In the genomic region with DNA sequence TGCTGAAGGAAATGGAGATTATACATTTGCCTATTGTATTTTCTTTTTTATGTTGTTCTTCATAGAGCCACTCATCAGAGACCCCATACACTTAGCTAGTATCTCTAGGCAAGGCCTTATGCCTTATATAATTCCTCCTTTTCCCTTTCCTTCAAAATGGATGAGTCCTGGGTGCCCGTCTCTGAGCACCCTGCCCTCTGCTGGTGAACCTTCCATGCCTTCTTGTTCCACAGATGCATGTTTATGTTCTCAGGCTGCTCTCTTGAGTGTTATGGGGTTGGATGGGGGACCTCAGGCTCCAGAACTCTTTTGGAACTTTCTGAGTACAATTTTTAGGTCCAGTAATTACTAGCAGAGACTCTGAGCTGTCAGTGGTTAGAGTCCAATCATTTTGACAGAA, we compare ENCODE assay signal across 12 cellular contexts.
DNase-seq lines count a peak whose midpoint lies in the region; FAIRE-seq and TF ChIP-seq lines count a peak whose summit lies in the region.
"Had no signal": no experiment of that assay in that cellular context is flagged by ENCODE, and none has a peak within 500 bp of the region (broad histone marks: within the 10 kb centered on the region; RNA-seq: fewer than 3 reads in every experiment).

No MANE protein-coding gene starts in this region.

- TF ChIP-seq RAD21 in liver (IDR thresholded peaks at IDR 0.05): peak; percentile 54 to 62

- H3K27ac ChIP-seq in C4-2B (no peak overlapping the region), liver (ENCODE audit: low read depth in 1 of 2, low read length in 2 of 2) (no peak overlapping the region)

- no peak for FAIRE-seq in GM19239 (lab: Jason Lieb, UNC)

- DNase-seq in HFFc6: no peak
- DNase-seq in amniotic epithelial cell (ENCODE audit: low read depth): peak; percentile 3
- DNase-seq in NCI-H2029 (lab: John Stamatoyannopoulos, UW): no peak
- DNase-seq in NCI-H446 (lab: John Stamatoyannopoulos, UW): no peak
- DNase-seq in GM19239 (ENCODE audit: insufficient read length, low spot score): no peak
- DNase-seq in HPDE6-E6E7 (ENCODE audit: extremely low spot score): no peak
- DNase-seq: activated B cell treated with CpG ODN at 0.5 μM for 24 hours, GDM1 had no signal

- H3K27ac Mint-ChIP-seq in HFFc6: no peak overlapping the region
- H3K27ac Mint-ChIP-seq: activated B cell treated with CpG ODN at 0.5 μM for 24 hours; activated naive CD4-positive, alpha-beta T cell treated with anti-CD3 and anti-CD28 coated beads, Interleukin-2, amount 50 U/mL, for 24 hours; nephron had no signal

- no peaks in the 10 kb centered on the region for H3K36me3 ChIP-seq in liver (ENCODE audit: control insufficient read depth in 4 of 4, insufficient read depth in 3 of 4, low read depth in 1 of 4, low read length in 3 of 4)

- no peaks in the 10 kb centered on the region; the same call in 1 of the 2 replicates for H3K27me3 Mint-ChIP-seq in HFFc6 (ENCODE audit: insufficient read depth)

- H3K9me3 ChIP-seq in liver (ENCODE audit: control insufficient read depth in 4 of 4, low read length in 3 of 4): no peaks in the 10 kb centered on the region

- no peak overlapping the region for H3K4me3 Mint-ChIP-seq in HFFc6
- H3K4me3 Mint-ChIP-seq: activated B cell treated with CpG ODN at 0.5 μM for 24 hours; activated naive CD4-positive, alpha-beta T cell treated with anti-CD3 and anti-CD28 coated beads, Interleukin-2, amount 50 U/mL, for 24 hours; nephron had no signal

- TF ChIP-seq CTCF in C4-2B (conservative IDR thresholded peaks at IDR 0.05): peak; percentile 41
- TF ChIP-seq CTCF in HFFc6 (IDR thresholded peaks at IDR 0.05): peak; percentile 68
- TF ChIP-seq CTCF in liver (IDR thresholded peaks at IDR 0.05; ENCODE audit: low read depth, low read length, missing input control): peak; percentile 22

- no peaks in the 10 kb centered on the region for H3K4me1 Mint-ChIP-seq in HFFc6 (ENCODE audit: low read depth)
- H3K4me1 Mint-ChIP-seq: activated B cell treated with CpG ODN at 0.5 μM for 24 hours; activated naive CD4-positive, alpha-beta T cell treated with anti-CD3 and anti-CD28 coated beads, Interleukin-2, amount 50 U/mL, for 24 hours had no signal

- 79% methylated on average over 1 of the region's 1 CpG for WGBS in liver

- no peak overlapping the region for H3K4me3 ChIP-seq in liver (ENCODE audit: low read depth in 1 of 3, low read length in 3 of 3)

- H3K9ac ChIP-seq in liver (ENCODE audit: low read depth in 1 of 2, low read length in 2 of 2): no peak overlapping the region

- H3K9me3 Mint-ChIP-seq in HFFc6: no peaks in the 10 kb centered on the region

- no peaks in the 10 kb centered on the region for H3K27me3 ChIP-seq in liver (ENCODE audit: control insufficient read depth in 4 of 4, insufficient read depth in 4 of 4, low read length in 3 of 4)

- H3K36me3 Mint-ChIP-seq in HFFc6 (ENCODE audit: low read depth): no peaks in the 10 kb centered on the region
- H3K36me3 Mint-ChIP-seq: activated naive CD4-positive, alpha-beta T cell treated with anti-CD3 and anti-CD28 coated beads, Interleukin-2, amount 50 U/mL, for 24 hours had no signal

- no peaks in the 10 kb centered on the region for H3K4me1 ChIP-seq in liver (ENCODE audit: control insufficient read depth in 4 of 4, insufficient read depth in 4 of 4, low read length in 3 of 4)

TF ChIP-seq in liver, 16 proteins besides CTCF, POLR2A, EP300 and RAD21:
- no peak for TF ChIP-seq FOXA2 (IDR thresholded peaks at IDR 0.05)
- TF ChIP-seq HNF4G (IDR thresholded peaks at IDR 0.05): no peak
- no peak for TF ChIP-seq RXRA (IDR thresholded peaks at IDR 0.05)
- TF ChIP-seq, protein P1, sequence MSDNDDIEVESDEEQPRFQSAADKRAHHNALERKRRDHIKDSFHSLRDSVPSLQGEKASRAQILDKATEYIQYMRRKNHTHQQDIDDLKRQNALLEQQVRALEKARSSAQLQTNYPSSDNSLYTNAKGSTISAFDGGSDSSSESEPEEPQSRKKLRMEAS (IDR thresholded peaks at IDR 0.05): no peak
- no peak for TF ChIP-seq TAF1 (conservative IDR thresholded peaks at IDR 0.05)
- no peak for TF ChIP-seq HNF4A (conservative IDR thresholded peaks at IDR 0.05)
- no peak for TF ChIP-seq YY1 (IDR thresholded peaks at IDR 0.05)
- no peak for TF ChIP-seq GABPA (IDR thresholded peaks at IDR 0.05 in 1 of 2, conservative IDR thresholded peaks at IDR 0.05 in 1 of 2)
- TF ChIP-seq, protein P2, sequence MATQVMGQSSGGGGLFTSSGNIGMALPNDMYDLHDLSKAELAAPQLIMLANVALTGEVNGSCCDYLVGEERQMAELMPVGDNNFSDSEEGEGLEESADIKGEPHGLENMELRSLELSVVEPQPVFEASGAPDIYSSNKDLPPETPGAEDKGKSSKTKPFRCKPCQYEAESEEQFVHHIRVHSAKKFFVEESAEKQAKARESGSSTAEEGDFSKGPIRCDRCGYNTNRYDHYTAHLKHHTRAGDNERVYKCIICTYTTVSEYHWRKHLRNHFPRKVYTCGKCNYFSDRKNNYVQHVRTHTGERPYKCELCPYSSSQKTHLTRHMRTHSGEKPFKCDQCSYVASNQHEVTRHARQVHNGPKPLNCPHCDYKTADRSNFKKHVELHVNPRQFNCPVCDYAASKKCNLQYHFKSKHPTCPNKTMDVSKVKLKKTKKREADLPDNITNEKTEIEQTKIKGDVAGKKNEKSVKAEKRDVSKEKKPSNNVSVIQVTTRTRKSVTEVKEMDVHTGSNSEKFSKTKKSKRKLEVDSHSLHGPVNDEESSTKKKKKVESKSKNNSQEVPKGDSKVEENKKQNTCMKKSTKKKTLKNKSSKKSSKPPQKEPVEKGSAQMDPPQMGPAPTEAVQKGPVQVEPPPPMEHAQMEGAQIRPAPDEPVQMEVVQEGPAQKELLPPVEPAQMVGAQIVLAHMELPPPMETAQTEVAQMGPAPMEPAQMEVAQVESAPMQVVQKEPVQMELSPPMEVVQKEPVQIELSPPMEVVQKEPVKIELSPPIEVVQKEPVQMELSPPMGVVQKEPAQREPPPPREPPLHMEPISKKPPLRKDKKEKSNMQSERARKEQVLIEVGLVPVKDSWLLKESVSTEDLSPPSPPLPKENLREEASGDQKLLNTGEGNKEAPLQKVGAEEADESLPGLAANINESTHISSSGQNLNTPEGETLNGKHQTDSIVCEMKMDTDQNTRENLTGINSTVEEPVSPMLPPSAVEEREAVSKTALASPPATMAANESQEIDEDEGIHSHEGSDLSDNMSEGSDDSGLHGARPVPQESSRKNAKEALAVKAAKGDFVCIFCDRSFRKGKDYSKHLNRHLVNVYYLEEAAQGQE (IDR thresholded peaks at IDR 0.05): no peak
- TF ChIP-seq, protein P3, sequence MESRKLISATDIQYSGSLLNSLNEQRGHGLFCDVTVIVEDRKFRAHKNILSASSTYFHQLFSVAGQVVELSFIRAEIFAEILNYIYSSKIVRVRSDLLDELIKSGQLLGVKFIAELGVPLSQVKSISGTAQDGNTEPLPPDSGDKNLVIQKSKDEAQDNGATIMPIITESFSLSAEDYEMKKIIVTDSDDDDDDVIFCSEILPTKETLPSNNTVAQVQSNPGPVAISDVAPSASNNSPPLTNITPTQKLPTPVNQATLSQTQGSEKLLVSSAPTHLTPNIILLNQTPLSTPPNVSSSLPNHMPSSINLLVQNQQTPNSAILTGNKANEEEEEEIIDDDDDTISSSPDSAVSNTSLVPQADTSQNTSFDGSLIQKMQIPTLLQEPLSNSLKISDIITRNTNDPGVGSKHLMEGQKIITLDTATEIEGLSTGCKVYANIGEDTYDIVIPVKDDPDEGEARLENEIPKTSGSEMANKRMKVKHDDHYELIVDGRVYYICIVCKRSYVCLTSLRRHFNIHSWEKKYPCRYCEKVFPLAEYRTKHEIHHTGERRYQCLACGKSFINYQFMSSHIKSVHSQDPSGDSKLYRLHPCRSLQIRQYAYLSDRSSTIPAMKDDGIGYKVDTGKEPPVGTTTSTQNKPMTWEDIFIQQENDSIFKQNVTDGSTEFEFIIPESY (IDR thresholded peaks at IDR 0.05): no peak
- no peak for TF ChIP-seq JUND (IDR thresholded peaks at IDR 0.05)
- no peak for TF ChIP-seq FOXA1 (IDR thresholded peaks at IDR 0.05)
- no peak for TF ChIP-seq EGR1 (IDR thresholded peaks at IDR 0.05; ENCODE audit: low read depth in 2 of 2)
- TF ChIP-seq, protein P4, sequence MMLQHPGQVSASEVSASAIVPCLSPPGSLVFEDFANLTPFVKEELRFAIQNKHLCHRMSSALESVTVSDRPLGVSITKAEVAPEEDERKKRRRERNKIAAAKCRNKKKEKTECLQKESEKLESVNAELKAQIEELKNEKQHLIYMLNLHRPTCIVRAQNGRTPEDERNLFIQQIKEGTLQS (IDR thresholded peaks at IDR 0.05): no peak
- TF ChIP-seq SP1 (IDR thresholded peaks at IDR 0.05): no peak
- TF ChIP-seq NR2F2 (IDR thresholded peaks at IDR 0.05): no peak
TF ChIP-seq in liver: peak in this region for 0.
